Comparison of ENCODE assay signal across 9 cellular contexts in the genomic region with DNA sequence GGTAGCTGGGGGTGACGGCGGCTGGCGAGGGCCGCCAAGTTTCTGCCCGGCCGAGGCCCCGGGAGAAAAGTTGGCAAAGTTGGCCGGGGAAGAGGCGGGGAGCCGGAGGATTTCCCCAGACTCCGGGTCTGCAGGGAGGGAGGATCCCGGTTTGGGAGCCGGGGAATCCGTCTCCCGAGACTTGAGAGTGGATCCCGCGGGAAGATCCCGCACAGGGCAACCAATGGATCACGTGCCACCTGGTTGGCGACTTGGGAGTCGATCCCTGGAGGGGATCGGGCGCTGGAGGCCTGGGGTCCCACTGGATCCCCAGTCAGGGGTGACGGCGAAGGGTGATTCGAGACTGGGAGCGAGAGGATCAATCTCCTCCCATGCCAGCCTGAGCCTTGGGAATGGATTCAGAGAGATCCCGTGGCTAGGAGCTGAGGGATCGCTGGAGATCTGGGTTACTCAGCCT. TPM values are rescaled to one million over a fixed set of nuclear protein-coding genes. Genes with fewer than 3 reads are reported as not detected.
A peak's percentile ranks its signal among the peaks of the same experiment; 100 is the strongest.
DNase-seq lines count a peak whose midpoint lies in the region; ATAC-seq, FAIRE-seq and TF ChIP-seq lines count a peak whose summit lies in the region.
"Had no signal": no experiment of that assay in that cellular context is flagged by ENCODE, and none has a peak within 500 bp of the region (broad histone marks: within the 10 kb centered on the region; RNA-seq: fewer than 3 reads in every experiment).

No MANE protein-coding gene starts in this region.

- H3K36me3 ChIP-seq in mammary epithelial cell (ENCODE audit: insufficient read depth, low read length) (no peaks in the 10 kb centered on the region), keratinocyte (ENCODE audit: control insufficient read depth in 2 of 2, extremely low read depth in 1 of 2, insufficient read depth in 2 of 2, low read length in 2 of 2) (no peaks in the 10 kb centered on the region), small intestine (ENCODE audit: control insufficient read depth in 2 of 2, insufficient read depth in 2 of 2, low read length in 2 of 2) (no peaks in the 10 kb centered on the region)

- dilution Hi-C loops in mammary epithelial cell (cut with HindIII; ENCODE audit: low sequenced_read_pairs) = loop anchor here (5.0 kb wide), 2 partner anchors 99 to 214 kb away; no protein-coding TSS in a partner anchor
- dilution Hi-C loops in keratinocyte (cut with MboI; ENCODE audit: extremely low pct_ligation_motif_present, low sequenced_read_pairs) = no loop called here

- FAIRE-seq in keratinocyte (lab: Jason Lieb, UNC) (no peak), small intestine (lab: Jason Lieb, UNC) (no peak)

- CTCF ChIA-PET in mammary epithelial cell (lab: Charles Lee; ENCODE audit: low non-redundant PET) = interaction anchor here (0.6 to 0.8 kb wide), 2 partner anchors 75 to 269 kb away, joined by 3 read pairs; no protein-coding TSS in a partner anchor

- H3K79me2 ChIP-seq in mammary epithelial cell (ENCODE audit: insufficient read depth, low read length) = peaks cover 53% of the 10 kb centered on the region
- H3K79me2 ChIP-seq in keratinocyte (ENCODE audit: control insufficient read depth, insufficient read depth, low read length) = peaks cover 43% of the 10 kb centered on the region

- WGBS in mammary epithelial cell (ENCODE audit: low coverage, missing lambda C conversion rate) = 0% methylated on average over 3 of the region's 29 CpGs
- WGBS in small intestine, 3 donors = 1% methylated on average over 25 to 29 of the region's 29 CpGs

- in situ Hi-C loops in mammary epithelial cell (cut with MboI; ENCODE audit: low sequenced_read_pairs in 2 of 2) = loop anchor here in 1 of 2 donors (5.0 kb wide), 1 partner anchor 94 kb away; no protein-coding TSS in a partner anchor

- H2AFZ ChIP-seq in mammary epithelial cell (ENCODE audit: low read depth, low read length) (peak overlapping the region; percentile 89), keratinocyte (ENCODE audit: control insufficient read depth, low read length) (peak overlapping the region; percentile 87)

- no peaks in the 10 kb centered on the region for H3K9me1 ChIP-seq in keratinocyte (ENCODE audit: control insufficient read depth, extremely low read depth, insufficient read depth, low read length)

- DNase-seq in NCI-H510A treated with DMSO at 0.1 percent for 48 hours (lab: John Stamatoyannopoulos, UW) (peak; percentile 43), NCI-H510A (lab: John Stamatoyannopoulos, UW) (no peak), NCI-H460 (ENCODE audit: extremely low read depth, low read depth) (peak; percentile 23), mammary epithelial cell (peak; percentile 73), keratinocyte (ENCODE audit: low read depth, low spot score) (no peak), small intestine (peak; percentile 76), CD1c-positive myeloid dendritic cell (ENCODE audit: extremely low spot score) (no peak)

- intact Hi-C loops in mammary epithelial cell (cut with micrococcal nuclease) = loop anchor here (1.0 kb wide), 5 partner anchors 13 to 104 kb away; no protein-coding TSS in a partner anchor

- no TSS peak for BruUV-seq in mammary epithelial cell (replicated peaks; lab: Mats Ljungman, UMichigan)

- TF ChIP-seq CTCF in mammary epithelial cell (conservative IDR thresholded peaks at IDR 0.05 in 1 of 2, IDR thresholded peaks at IDR 0.05 in 1 of 2; ENCODE audit: extremely low read depth in 1 of 2, insufficient read depth in 1 of 2, low read depth in 1 of 2, low read length in 2 of 2) = no peak
- TF ChIP-seq CTCF in keratinocyte (optimal IDR thresholded peaks at IDR 0.05 in 1 of 3, IDR thresholded peaks at IDR 0.05 in 1 of 3, conservative IDR thresholded peaks at IDR 0.05 in 1 of 3; ENCODE audit: extremely low read depth in 1 of 3, insufficient read depth in 2 of 3, low read length in 3 of 3) = no peak

- H4K20me1 ChIP-seq in mammary epithelial cell (ENCODE audit: insufficient read depth, low read length) (no peaks in the 10 kb centered on the region), keratinocyte (ENCODE audit: control insufficient read depth, extremely low read depth, insufficient read depth, low read length) (no peaks in the 10 kb centered on the region)

- H3K27ac ChIP-seq in mammary epithelial cell (ENCODE audit: insufficient read depth, low read depth, low read length) = peak overlapping the region; percentile 92
- H3K27ac ChIP-seq in keratinocyte (ENCODE audit: control insufficient read depth, insufficient read depth, low read length) = peak overlapping the region; percentile 93
- H3K27ac ChIP-seq in small intestine (ENCODE audit: low read depth in 1 of 2, low read length in 1 of 2) = peak overlapping the region; percentile 89 to 94

- H3K4me1 ChIP-seq in mammary epithelial cell (ENCODE audit: insufficient read depth, low read length) (peaks cover 43% of the 10 kb centered on the region), keratinocyte (ENCODE audit: control insufficient read depth, extremely low read depth, insufficient read depth, low read length) (peaks cover 42% of the 10 kb centered on the region), small intestine (ENCODE audit: control insufficient read depth in 2 of 2, insufficient read depth in 1 of 2, low read depth in 1 of 2, low read length in 1 of 2) (no peaks in the 10 kb centered on the region)

- H3K4me3 ChIP-seq in mammary epithelial cell (replicated peaks in 1 of 3; ENCODE audit: insufficient read depth in 1 of 3, low read depth in 2 of 3, low read length in 3 of 3) = peak overlapping the region; percentile 73 to 93 (median 86)
- H3K4me3 ChIP-seq in keratinocyte (ENCODE audit: control insufficient read depth in 2 of 3, extremely low read depth in 1 of 3, insufficient read depth in 2 of 3, low read depth in 1 of 3, low read length in 3 of 3) = peak overlapping the region; percentile 80 to 92 (median 91)
- peak overlapping the region; percentile 67 to 78 for H3K4me3 ChIP-seq in small intestine (ENCODE audit: low read depth in 1 of 2, low read length in 2 of 2)

- H3K9ac ChIP-seq in mammary epithelial cell (ENCODE audit: insufficient read depth, low read length) = peak overlapping the region; percentile 95
- peak overlapping the region; percentile 99 for H3K9ac ChIP-seq in keratinocyte (ENCODE audit: control insufficient read depth, extremely low read depth, insufficient read depth, low read length)

- no peaks in the 10 kb centered on the region for H3K9me3 ChIP-seq in mammary epithelial cell (replicated peaks; ENCODE audit: insufficient read depth, low read length)
- H3K9me3 ChIP-seq in keratinocyte (ENCODE audit: control insufficient read depth, low read depth, low read length) = no peaks in the 10 kb centered on the region
- no peaks in the 10 kb centered on the region for H3K9me3 ChIP-seq in small intestine (ENCODE audit: control insufficient read depth, low read depth)

- H3K27me3 ChIP-seq in mammary epithelial cell (ENCODE audit: insufficient read depth, low read length) (no peaks in the 10 kb centered on the region), keratinocyte (ENCODE audit: control insufficient read depth, extremely low read depth, insufficient read depth, low read length) (no peaks in the 10 kb centered on the region), small intestine (ENCODE audit: control insufficient read depth in 2 of 2, insufficient read depth in 2 of 2, low read length in 2 of 2) (peaks cover 0 to 3% of the 10 kb centered on the region in 2 donors)

- peak overlapping the region; percentile 97 for H3K4me2 ChIP-seq in mammary epithelial cell (ENCODE audit: insufficient read depth, low read depth, low read length)
- peak overlapping the region; percentile 92 for H3K4me2 ChIP-seq in keratinocyte (ENCODE audit: control insufficient read depth, extremely low read depth, insufficient read depth, low read depth, low read length)

- ATAC-seq in HG03135 (IDR thresholded peaks at IDR 0.05; ENCODE audit: unreplicated experiment) = no peak

RNA-seq across cellular contexts. Expression of gene KIAA1671, which starts 0.3 kb away (rescaled TPM):
- 7.1 and 7.5 TPM in 2 replicates for total RNA-seq in NCI-H460 (2014; rRNA removed; shearing (Covaris generic))
- 2.8 and 5.3 TPM in 2 replicates for polyA plus RNA-seq in NCI-H460 (2014; cell fraction: nucleus; rRNA removed)
- total RNA-seq in mammary epithelial cell = 10 to 100 TPM; 38.4 to 48.8 TPM
- polyA plus RNA-seq in mammary epithelial cell (11.8 TPM), keratinocyte (15.3 to 17.4 TPM (median 15.4 TPM) in 3 replicates), small intestine (10 to 100 TPM in 2 of 3 donors, 1 to 10 TPM in 1; 7.0 to 18.0 (median 11.4) TPM)
- polyA minus RNA-seq in mammary epithelial cell (60.7 TPM), keratinocyte (36.5 to 48.2 TPM (median 39.6 TPM) in 3 replicates)
- polyA plus RNA-seq in keratinocyte (2011; ENCODE audit: low read depth) = 10.4 TPM
- polyA plus RNA-seq in keratinocyte (2011; cell fraction: cytosol; rRNA removed) = 15.3 and 19.5 TPM in 2 replicates
- 49.4 and 50.0 TPM in 2 replicates for polyA plus RNA-seq in keratinocyte (2011; cell fraction: nucleus; rRNA removed)
- 16.1 and 19.0 TPM in 2 replicates for polyA plus RNA-seq in keratinocyte (2012; ENCODE audit: low replicate concordance)
- 24.7 TPM for polyA minus RNA-seq in keratinocyte (2011; cell fraction: cytosol; rRNA and poly(A)+ RNA removed)
- 62.6 and 98.8 TPM in 2 replicates for polyA minus RNA-seq in keratinocyte (2011; cell fraction: nucleus; rRNA and poly(A)+ RNA removed)

RNA-seq across cellular contexts. Expression of gene LHFPL7, which starts 6.4 kb away (rescaled TPM):
- not detected in 2 replicates for total RNA-seq in NCI-H460 (2014; rRNA removed; shearing (Covaris generic))
- polyA plus RNA-seq in NCI-H460 (2014; cell fraction: nucleus; rRNA removed) = not detected in 2 replicates
- total RNA-seq in mammary epithelial cell = under 1 TPM in 1 of 2 donors, not detected in 1; 0.33 TPM
- polyA plus RNA-seq in mammary epithelial cell (0.11 TPM), keratinocyte (not detected in 3 replicates), small intestine (not detected)
- polyA minus RNA-seq in mammary epithelial cell (not detected), keratinocyte (not detected in 3 replicates)
- not detected for polyA plus RNA-seq in keratinocyte (2011; ENCODE audit: low read depth)
- not detected in 2 replicates for polyA plus RNA-seq in keratinocyte (2011; cell fraction: cytosol; rRNA removed)
- not detected in 2 replicates for polyA plus RNA-seq in keratinocyte (2011; cell fraction: nucleus; rRNA removed)
- not detected in 2 replicates for polyA plus RNA-seq in keratinocyte (2012; ENCODE audit: low replicate concordance)
- polyA minus RNA-seq in keratinocyte (2011; cell fraction: cytosol; rRNA and poly(A)+ RNA removed) = not detected
- polyA minus RNA-seq in keratinocyte (2011; cell fraction: nucleus; rRNA and poly(A)+ RNA removed) = not detected in 2 replicates
- polyA plus RNA-seq: adipose tissue had no signal

Comparison
In these comparisons a context has a peak if more than half of its experiments do, and no peak if none do; other contexts are left out.
1. DNase-seq: peak in NCI-H510A treated with DMSO at 0.1 percent for 48 hours (single experiment), NCI-H460 (single experiment), mammary epithelial cell (single experiment) and small intestine (single experiment); none in NCI-H510A (single experiment), keratinocyte (single experiment) and CD1c-positive myeloid dendritic cell (single experiment).
2. Peak in every context shown above with its lines, with median percentiles within 50 percentile points of each other: H3K27ac ChIP-seq and H3K4me3 ChIP-seq.